10 cellular contexts compared by ENCODE assay signal in the genomic region with DNA sequence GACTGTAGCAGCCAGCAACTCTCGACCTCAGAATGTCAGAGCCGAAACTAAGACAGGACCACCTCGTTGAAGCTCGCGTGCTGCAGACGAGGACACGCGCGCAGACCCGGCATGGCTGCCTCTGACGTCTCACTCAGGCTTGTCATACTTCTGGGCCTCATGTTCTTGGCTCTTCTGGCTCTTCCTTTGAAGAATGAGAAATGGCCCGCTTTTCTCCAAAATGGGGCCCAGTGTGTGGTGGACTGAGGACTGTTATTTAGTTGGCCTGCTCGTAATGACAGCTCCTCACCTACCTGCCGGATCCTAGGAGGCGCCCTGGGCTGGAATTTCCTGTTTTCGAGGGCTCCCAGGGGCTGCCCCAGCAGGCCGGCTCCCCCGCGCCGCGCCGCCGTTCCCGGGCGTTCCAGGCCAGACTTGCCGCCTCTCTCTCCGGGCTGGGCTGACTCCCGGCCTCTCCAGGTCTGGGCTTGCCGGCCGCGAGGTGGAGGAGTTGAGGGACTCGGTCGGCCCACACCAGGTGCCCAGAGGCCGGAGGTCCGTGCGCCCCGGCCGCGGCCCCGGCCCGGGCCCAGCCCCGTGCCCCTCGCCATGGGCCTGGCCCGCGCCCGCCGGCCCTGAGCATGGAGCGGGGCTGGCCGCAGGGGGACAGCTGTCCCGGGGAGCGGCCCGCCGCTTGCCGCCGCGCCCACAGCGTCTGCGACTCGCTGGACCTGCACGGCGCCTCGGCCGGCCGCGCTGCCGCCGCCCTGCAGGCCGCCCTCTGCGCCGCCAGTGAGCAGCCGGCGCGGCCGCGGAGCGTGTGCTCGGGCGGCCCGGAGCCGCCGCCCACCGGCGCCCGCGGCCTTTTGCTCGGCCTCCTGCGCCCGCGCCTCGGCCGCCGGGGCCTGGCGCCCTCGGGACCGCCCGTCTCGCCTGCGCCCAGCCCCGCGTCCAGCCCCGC. TPM values are rescaled to one million over a fixed set of nuclear protein-coding genes. Genes with fewer than 3 reads are reported as not detected.
DNase-seq lines count a peak whose midpoint lies in the region; ATAC-seq, FAIRE-seq and TF ChIP-seq lines count a peak whose summit lies in the region.
"Had no signal": no experiment of that assay in that cellular context is flagged by ENCODE, and none has a peak within 500 bp of the region (broad histone marks: within the 10 kb centered on the region; RNA-seq: fewer than 3 reads in every experiment).

No MANE protein-coding gene starts in this region.

- TF ChIP-seq CTCF in GM13977 (IDR thresholded peaks at IDR 0.05; ENCODE audit: extremely low read depth, insufficient read depth, missing control alignments) (peak; percentile 15), fibroblast of pulmonary artery (IDR thresholded peaks at IDR 0.05; ENCODE audit: low read length, missing control alignments) (no peak), psoas muscle (IDR thresholded peaks at IDR 0.05) (no peak)

- intact Hi-C loops in psoas muscle (cut with DNase I): loop anchor here (5.0 kb wide), 4 partner anchors 82 to 217 kb away; a partner anchor contains a TSS

- no peak overlapping the region for H3K27ac ChIP-seq in psoas muscle
- H3K27ac ChIP-seq in SJCRH30: no peak overlapping the region

- H3K4me3 ChIP-seq in fibroblast of pulmonary artery (replicated peaks; ENCODE audit: low read depth, low read length): peak overlapping the region; percentile 12
- H3K4me3 ChIP-seq in psoas muscle: peak overlapping the region; percentile 30
- H3K4me3 ChIP-seq in SJCRH30: no peak overlapping the region

- WGBS in psoas muscle, 3 donors: 46 to 63% (median 59%) methylated on average over 59 to 101 of the region's 101 CpGs

- H3K36me3 ChIP-seq in psoas muscle (ENCODE audit: insufficient read depth in 1 of 2, low read depth in 1 of 2): peaks cover 0 to 13% of the 10 kb centered on the region in 2 donors
- H3K36me3 ChIP-seq in SJCRH30: peaks cover 17% of the 10 kb centered on the region

- DNase-seq in GM13977 (ENCODE audit: low spot score) (peak; percentile 75), fibroblast of pulmonary artery (ENCODE audit: low read depth) (peak; percentile 35), psoas muscle (no peak), DMS 273 treated with DMSO at 0.1 percent for 48 hours (lab: John Stamatoyannopoulos, UW) (no peak), frontal cortex (ENCODE audit: low spot score in 2 of 2) (no peak), SJCRH30 (no peak)
- DNase-seq: midbrain had no signal

- FAIRE-seq in frontal cortex (lab: Jason Lieb, UNC): no peak

- ATAC-seq in SK-N-SH treated with all-trans-retinoic acid at 6 μM for 48 hours (peak; percentile 0; the same call in 2 of the 3 replicates), psoas muscle (no peak), HG02678 (IDR thresholded peaks at IDR 0.05; ENCODE audit: unreplicated experiment) (no peak)

- H3K27me3 ChIP-seq in psoas muscle (ENCODE audit: insufficient read depth in 3 of 3, low read length in 2 of 3) (no peaks in the 10 kb centered on the region), SJCRH30 (no peaks in the 10 kb centered on the region)

- no peaks in the 10 kb centered on the region for H3K4me1 ChIP-seq in psoas muscle
- H3K4me1 ChIP-seq in SJCRH30: no peaks in the 10 kb centered on the region

- no peaks in the 10 kb centered on the region for H3K9me3 ChIP-seq in psoas muscle
- no peaks in the 10 kb centered on the region for H3K9me3 ChIP-seq in SJCRH30 (replicated peaks)

- in situ Hi-C loops in GM13977 (cut with MboI; ENCODE audit: low pct_unique_long_range_greater_than_20kb, low sequenced_read_pairs, unreplicated experiment): no loop called here

TF ChIP-seq in SK-N-SH treated with all-trans-retinoic acid at 6 μM for 48 hours, 23 proteins besides CTCF, POLR2A, EP300 and RAD21:
- TF ChIP-seq SNAI2 (CRISPR knock-in tag; IDR thresholded peaks at IDR 0.05): 0 out of 2 replicates have a peak, but pooled peaks have one; percentile 18
- TF ChIP-seq, protein P1, sequence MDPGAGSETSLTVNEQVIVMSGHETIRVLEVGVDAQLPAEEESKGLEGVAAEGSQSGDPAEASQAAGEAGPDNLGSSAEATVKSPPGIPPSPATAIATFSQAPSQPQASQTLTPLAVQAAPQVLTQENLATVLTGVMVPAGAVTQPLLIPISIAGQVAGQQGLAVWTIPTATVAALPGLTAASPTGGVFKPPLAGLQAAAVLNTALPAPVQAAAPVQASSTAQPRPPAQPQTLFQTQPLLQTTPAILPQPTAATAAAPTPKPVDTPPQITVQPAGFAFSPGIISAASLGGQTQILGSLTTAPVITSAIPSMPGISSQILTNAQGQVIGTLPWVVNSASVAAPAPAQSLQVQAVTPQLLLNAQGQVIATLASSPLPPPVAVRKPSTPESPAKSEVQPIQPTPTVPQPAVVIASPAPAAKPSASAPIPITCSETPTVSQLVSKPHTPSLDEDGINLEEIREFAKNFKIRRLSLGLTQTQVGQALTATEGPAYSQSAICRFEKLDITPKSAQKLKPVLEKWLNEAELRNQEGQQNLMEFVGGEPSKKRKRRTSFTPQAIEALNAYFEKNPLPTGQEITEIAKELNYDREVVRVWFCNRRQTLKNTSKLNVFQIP (CRISPR knock-in tag; IDR thresholded peaks at IDR 0.05; ENCODE audit: borderline replicate concordance, low read depth): peak; percentile 29; the same call in 1 of the 2 replicates
- TF ChIP-seq ZFP3 (CRISPR knock-in tag; IDR thresholded peaks at IDR 0.05): peak; percentile 72
- TF ChIP-seq, protein P2, sequence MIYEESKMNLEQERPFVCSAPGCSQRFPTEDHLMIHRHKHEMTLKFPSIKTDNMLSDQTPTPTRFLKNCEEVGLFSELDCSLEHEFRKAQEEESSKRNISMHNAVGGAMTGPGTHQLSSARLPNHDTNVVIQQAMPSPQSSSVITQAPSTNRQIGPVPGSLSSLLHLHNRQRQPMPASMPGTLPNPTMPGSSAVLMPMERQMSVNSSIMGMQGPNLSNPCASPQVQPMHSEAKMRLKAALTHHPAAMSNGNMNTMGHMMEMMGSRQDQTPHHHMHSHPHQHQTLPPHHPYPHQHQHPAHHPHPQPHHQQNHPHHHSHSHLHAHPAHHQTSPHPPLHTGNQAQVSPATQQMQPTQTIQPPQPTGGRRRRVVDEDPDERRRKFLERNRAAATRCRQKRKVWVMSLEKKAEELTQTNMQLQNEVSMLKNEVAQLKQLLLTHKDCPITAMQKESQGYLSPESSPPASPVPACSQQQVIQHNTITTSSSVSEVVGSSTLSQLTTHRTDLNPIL (CRISPR knock-in tag; IDR thresholded peaks at IDR 0.05; ENCODE audit: low read depth): peak; percentile 30; the same call in 1 of the 2 replicates
- TF ChIP-seq CSDC2 (CRISPR knock-in tag; IDR thresholded peaks at IDR 0.05): no peak

RNA-seq across cellular contexts. Expression of a gene that starts 28.1 kb away (rescaled TPM):
- total RNA-seq in psoas muscle (10 to 100 TPM; 39.3 to 52.2 (median 51.4) TPM), frontal cortex (92.9 TPM)
- 10 to 100 TPM; 38.4 to 75.3 (median 44.7) TPM for polyA plus RNA-seq in psoas muscle
- total RNA-seq in SJCRH30 (2014; rRNA removed; shearing (Covaris generic)): 59.7 and 62.9 TPM in 2 replicates

RNA-seq across cellular contexts. Expression of a gene that starts 31.1 kb away (rescaled TPM):
- 10 to 100 TPM; 41.7 to 55.5 (median 44.4) TPM for total RNA-seq in psoas muscle
- polyA plus RNA-seq in psoas muscle: 100 to 1,000 TPM in 1 of 3 donors, 10 to 100 TPM in 2; 76.9 to 121 (median 85.3) TPM
- total RNA-seq in frontal cortex: 10.2 TPM
- total RNA-seq in SJCRH30 (2014; rRNA removed; shearing (Covaris generic)): 43.5 and 44.2 TPM in 2 replicates

RNA-seq across cellular contexts. Expression of a gene that starts 33.8 kb away (rescaled TPM):
- total RNA-seq in psoas muscle: 100 to 1,000 TPM in 3 of 4 donors, 10 to 100 TPM in 1; 87.1 to 126 (median 111) TPM
- 100 to 1,000 TPM; 132 to 194 (median 151) TPM for polyA plus RNA-seq in psoas muscle
- 32.6 TPM for total RNA-seq in frontal cortex
- total RNA-seq in SJCRH30 (2014; rRNA removed; shearing (Covaris generic)): 62.2 and 92.8 TPM in 2 replicates

RNA-seq across cellular contexts. Expression of a gene that starts 53.1 kb away (rescaled TPM):
- total RNA-seq in psoas muscle: 1 to 10 TPM in 1 of 4 donors, under 1 TPM in 2, not detected in 1; 0.38 to 1.9 (median 0.91) TPM
- polyA plus RNA-seq in psoas muscle: under 1 TPM; 0.07 to 0.93 (median 0.21) TPM
- total RNA-seq in frontal cortex: 0.41 TPM
- total RNA-seq in SJCRH30 (2014; rRNA removed; shearing (Covaris generic)): 0.48 and 0.95 TPM in 2 replicates
- total RNA-seq: OCI-LY7 had no signal

RNA-seq across cellular contexts. Expression of a gene that starts 55.0 kb away (rescaled TPM):
- 10 to 100 TPM; 26.5 to 36.0 (median 31.3) TPM for total RNA-seq in psoas muscle
- polyA plus RNA-seq in psoas muscle: 10 to 100 TPM; 26.9 to 39.8 (median 33.5) TPM
- 10.6 TPM for total RNA-seq in frontal cortex
- total RNA-seq in SJCRH30 (2014; rRNA removed; shearing (Covaris generic)): 129 and 132 TPM in 2 replicates

Comparison
In these comparisons a context has a peak if more than half of its experiments do, and no peak if none do; other contexts are left out.
1. DNase-seq: peak in GM13977 (single experiment) and fibroblast of pulmonary artery (single experiment); none in psoas muscle (0 of 2), DMS 273 treated with DMSO at 0.1 percent for 48 hours (single experiment), frontal cortex (0 of 2) and SJCRH30 (0 of 2).